ENCODE assay signal across 8 cellular contexts in genomic region chr17:73309727-73310555, GRCh38.
DNase-seq lines count a peak whose midpoint lies in the region; ATAC-seq and TF ChIP-seq lines count a peak whose summit lies in the region.

No MANE protein-coding gene starts in this region.

- DNase-seq in NCI-H1417 (lab: John Stamatoyannopoulos, UW) (peak in 2 of 3 experiments; percentile 22 to 61), NCI-H1417 treated with DMSO at 0.1 percent for 48 hours (lab: John Stamatoyannopoulos, UW) (no peak), foreskin fibroblast (peak in 1 of 2 donors; percentile 62), activated gamma-delta T cell (lab: John Stamatoyannopoulos, UW) (no peak)
- DNase-seq in stimulated activated naive CD4-positive, alpha-beta T cell treated with Interleukin-2 at 50 U/mL for 16 hours (lab: John Stamatoyannopoulos, UW) = no peak

- H3K27me3 ChIP-seq in rectal smooth muscle tissue (ENCODE audit: control insufficient read depth, insufficient read depth, low read length) = no peaks in the 10 kb centered on the region

- peaks cover 39% of the 10 kb centered on the region for H3K4me1 ChIP-seq in rectal smooth muscle tissue (ENCODE audit: control insufficient read depth, insufficient read depth, low read length)

- ATAC-seq in GM18868 (IDR thresholded peaks at IDR 0.05; ENCODE audit: unreplicated experiment) = no peak

- H3K27ac ChIP-seq in VCaP (peak overlapping the region; percentile 90), rectal smooth muscle tissue (ENCODE audit: low read depth, low read length) (peak overlapping the region; percentile 100)

- no peaks in the 10 kb centered on the region for H3K36me3 ChIP-seq in rectal smooth muscle tissue (ENCODE audit: control insufficient read depth, insufficient read depth, low read length)

- H3K4me3 ChIP-seq in foreskin fibroblast (ENCODE audit: low read depth in 1 of 2, low read length in 2 of 2) (peak overlapping the region; percentile 93 to 100), rectal smooth muscle tissue (ENCODE audit: low read length) (peak overlapping the region; percentile 99)

- TF ChIP-seq CTCF in VCaP (conservative IDR thresholded peaks at IDR 0.05) (no peak), foreskin fibroblast (IDR thresholded peaks at IDR 0.05; ENCODE audit: low read depth, low read length) (no peak)

- peak overlapping the region; percentile 46 for H3K9ac ChIP-seq in rectal smooth muscle tissue (ENCODE audit: low read length)

Comparison
In these comparisons a context has a peak if more than half of its experiments do, and no peak if none do; other contexts are left out.
1. DNase-seq: peak in NCI-H1417 (2 of 3); none in NCI-H1417 treated with DMSO at 0.1 percent for 48 hours (single experiment), stimulated activated naive CD4-positive, alpha-beta T cell treated with Interleukin-2 at 50 U/mL for 16 hours (single experiment) and activated gamma-delta T cell (single experiment).